Comparison of ENCODE assay signal across 24 cellular contexts in the genomic region with DNA sequence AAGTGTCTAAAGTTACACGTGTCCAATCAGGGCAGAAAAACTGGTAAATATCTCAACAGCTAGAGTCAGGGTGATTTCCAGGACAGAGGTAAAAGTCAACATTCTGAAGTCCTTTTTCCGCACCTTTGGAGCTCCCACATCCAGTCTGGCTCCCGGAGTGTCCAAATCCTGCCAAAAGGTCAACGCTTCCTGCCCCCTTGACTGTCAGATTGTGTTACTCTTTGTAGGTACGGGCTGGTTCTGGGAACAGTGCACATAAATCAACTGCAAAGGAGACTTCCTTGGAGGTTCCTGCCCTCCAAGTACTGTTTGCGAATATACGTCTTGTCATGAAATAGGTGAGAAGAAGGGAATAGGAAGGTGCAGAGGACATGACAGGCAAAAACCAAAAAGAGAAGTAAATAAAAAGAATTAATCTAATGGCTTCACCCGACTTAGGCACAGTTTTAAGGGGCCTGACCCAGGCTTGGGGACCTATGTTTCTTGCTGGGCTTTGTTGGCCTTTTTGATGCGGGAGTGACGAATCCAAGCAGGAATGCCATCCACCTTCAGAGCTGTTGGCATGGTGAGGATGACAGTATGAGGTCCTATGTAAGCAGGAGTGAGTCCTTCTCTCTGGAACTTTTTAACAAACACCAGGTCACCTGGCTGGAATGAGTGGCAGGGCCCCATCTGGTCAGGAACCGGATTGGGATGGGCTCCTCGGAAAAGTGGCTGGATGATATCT.
A peak's percentile ranks its signal among the peaks of the same experiment; 100 is the strongest.
DNase-seq lines count a peak whose midpoint lies in the region; FAIRE-seq and TF ChIP-seq lines count a peak whose summit lies in the region.
"Had no signal": no experiment of that assay in that cellular context is flagged by ENCODE, and none has a peak within 500 bp of the region (broad histone marks: within the 10 kb centered on the region; RNA-seq: fewer than 3 reads in every experiment).

No MANE protein-coding gene starts in this region.

- H3K36me3 Mint-ChIP-seq in H9 (ENCODE audit: insufficient read depth in 1 of 3, low read depth in 3 of 3) (no peaks in the 10 kb centered on the region), nephron progenitor cell (ENCODE audit: low read depth) (peaks cover 25% of the 10 kb centered on the region)

- H4K20me1 ChIP-seq in H9 (ENCODE audit: control insufficient read depth, insufficient read depth, insufficient read length) = no peaks in the 10 kb centered on the region
- H4K20me1 ChIP-seq in H1 (replicated peaks in 1 of 2; ENCODE audit: control insufficient read depth in 1 of 2, insufficient read depth in 2 of 2, low read length in 2 of 2) = peaks cover 12 to 13% of the 10 kb centered on the region in 2 experiments
- H4K20me1 ChIP-seq: BLaER1 treated with 17β-estradiol and CSF1 and Interleukin-3, amounts not matched to agents 10 nM and 100 nM had no signal

- no peak overlapping the region for H3K27ac Mint-ChIP-seq in H9
- H3K27ac Mint-ChIP-seq in nephron progenitor cell = peak overlapping the region; percentile 72
- H3K27ac Mint-ChIP-seq: CD4-positive, alpha-beta T cell had no signal

- no peak for TF ChIP-seq RAD21 in H1 (IDR thresholded peaks at IDR 0.05 in 1 of 2, conservative IDR thresholded peaks at IDR 0.05 in 1 of 2; ENCODE audit: low read depth in 2 of 2, low read length in 2 of 2)

- FAIRE-seq in H1 (lab: Jason Lieb, UNC) = no peak
- FAIRE-seq: A549, GM12878, GM19239, H54 had no signal

- H2BK12ac ChIP-seq in H9 (ENCODE audit: insufficient read length, low read depth, low read length) (no peak overlapping the region), H1 (ENCODE audit: low read depth, low read length) (no peak overlapping the region; the same call in 1 of the 2 replicates), neuronal stem cell (ENCODE audit: low read length) (no peak overlapping the region)

- H4K8ac ChIP-seq in H9 (replicated peaks; ENCODE audit: insufficient read length, low read depth, low read length) = no peak overlapping the region
- H4K8ac ChIP-seq in H1 (ENCODE audit: extremely low read depth, insufficient read depth, low read length) = no peak overlapping the region
- H4K8ac ChIP-seq in neuronal stem cell (ENCODE audit: low read depth, low read length) = no peak overlapping the region

- CTCF ChIA-PET in H1 (lab: Charles Lee; ENCODE audit: partially characterized antibody) = interaction anchor here (0.7 to 3.8 kb wide), 10 partner anchors 9 to 248 kb away, joined by 3 to 24 read pairs (median 3); no protein-coding TSS in a partner anchor

- H3K79me1 ChIP-seq in H9 (ENCODE audit: insufficient read depth, low read depth, low read length, poor library complexity, severe bottlenecking) (no peaks in the 10 kb centered on the region), H1 (ENCODE audit: low read depth, low read length) (no peaks in the 10 kb centered on the region), neuronal stem cell (ENCODE audit: low read depth, low read length) (no peaks in the 10 kb centered on the region)

- peaks cover 94% of the 10 kb centered on the region for H3K27me3 ChIP-seq in H9 (ENCODE audit: insufficient read depth, low read length)
- H3K27me3 ChIP-seq in H1 (replicated peaks in 1 of 4; ENCODE audit: control insufficient read depth in 3 of 4, extremely low read depth in 1 of 4, insufficient read depth in 3 of 4, low read length in 3 of 4) = peaks cover 82 to 100% (median 98%) of the 10 kb centered on the region in 4 experiments
- peaks cover 100% of the 10 kb centered on the region for H3K27me3 ChIP-seq in iPS-15b (ENCODE audit: control insufficient read depth, insufficient read depth, low read length)
- H3K27me3 ChIP-seq in neuronal stem cell (ENCODE audit: control insufficient read depth in 3 of 3, insufficient read depth in 3 of 3, low read depth in 1 of 3, low read length in 3 of 3) = peaks cover 53 to 100% (median 99%) of the 10 kb centered on the region in 3 experiments

- no peak overlapping the region; a peak in 1 of 5 replicates for H3K4me3 Mint-ChIP-seq in H9
- peak overlapping the region; percentile 30 for H3K4me3 Mint-ChIP-seq in nephron progenitor cell
- H3K4me3 Mint-ChIP-seq: CD4-positive, alpha-beta T cell; CD8-positive, alpha-beta memory T cell had no signal

- H3K56ac ChIP-seq in H9 (ENCODE audit: insufficient read length, low read depth, low read length) (no peak overlapping the region), H1 (replicated peaks; ENCODE audit: insufficient read length, low read depth, low read length) (no peak overlapping the region)

- no peak overlapping the region for H2BK20ac ChIP-seq in H9 (ENCODE audit: low read depth, low read length, poor library complexity, severe bottlenecking)
- H2BK20ac ChIP-seq in H1 (ENCODE audit: low read length) = no peak overlapping the region

- WGBS in H9 (ENCODE audit: extremely low coverage, insufficient read length, low lambda C conversion rate) = no CpG with 5 or more reads among the region's 12 CpGs
- 18% methylated on average over 12 of the region's 12 CpGs; no CpG with 5 or more reads in 1 of the 2 experiments for WGBS in H1 (ENCODE audit: extremely low coverage in 1 of 2, insufficient coverage in 1 of 2, insufficient read length in 1 of 2, insufficient replicate concordance in 2 of 2, low coverage in 1 of 2, low lambda C conversion rate in 2 of 2, missing lambda C conversion rate in 1 of 2), 2 experiments
- WGBS in neuronal stem cell (ENCODE audit: extremely low coverage in 2 of 2, insufficient read length in 2 of 2, insufficient replicate concordance in 1 of 2), 2 donors = no CpG with 5 or more reads among the region's 12 CpGs

- H3K36me3 ChIP-seq in H1 (ENCODE audit: control insufficient read depth in 2 of 4, insufficient read depth in 4 of 4, low read length in 3 of 4) (no peaks in the 10 kb centered on the region), iPS-15b (ENCODE audit: control insufficient read depth, insufficient read depth, low read length) (no peaks in the 10 kb centered on the region), neuronal stem cell (replicated peaks in 1 of 2; ENCODE audit: control insufficient read depth in 2 of 2, insufficient read depth in 2 of 2, low read length in 2 of 2) (no peaks in the 10 kb centered on the region)
- H3K36me3 ChIP-seq: BE2C; BLaER1 treated with 17β-estradiol and CSF1 and Interleukin-3, amounts not matched to agents 10 nM and 100 nM had no signal

- H3K14ac ChIP-seq in H9 (ENCODE audit: insufficient read depth, low read length) (no peak overlapping the region), H1 (ENCODE audit: insufficient read length) (no peak overlapping the region), neuronal stem cell (ENCODE audit: low read length) (no peak overlapping the region)

- H3K4ac ChIP-seq in H9 (ENCODE audit: low read depth, low read length) = no peak overlapping the region
- H3K4ac ChIP-seq in H1 (replicated peaks; ENCODE audit: insufficient read length, low read depth, low read length) = no peak overlapping the region
- H3K4ac ChIP-seq in neuronal stem cell (ENCODE audit: low read length) = no peak overlapping the region

- no peak overlapping the region for H3T11ph ChIP-seq in H9 (ENCODE audit: low read length)

- H3K79me2 ChIP-seq in H9 (ENCODE audit: insufficient read depth, low read length) = no peaks in the 10 kb centered on the region
- no peaks in the 10 kb centered on the region for H3K79me2 ChIP-seq in H1 (ENCODE audit: control insufficient read depth in 1 of 2, insufficient read depth in 2 of 2, low read length in 2 of 2)

- H2BK5ac ChIP-seq in H9 (ENCODE audit: insufficient read length, low read length) (no peak overlapping the region), H1 (ENCODE audit: low read depth, low read length) (no peak overlapping the region), neuronal stem cell (ENCODE audit: low read length) (no peak overlapping the region)

- H2AFZ ChIP-seq in H9 (ENCODE audit: low read length) (no peak overlapping the region), H1 (ENCODE audit: low read length) (no peak overlapping the region), neuronal stem cell (ENCODE audit: low read length) (no peak overlapping the region)
- H2AFZ ChIP-seq: GM23248 had no signal

- H2BK120ac ChIP-seq in H9 (ENCODE audit: low read depth, low read length, poor library complexity, severe bottlenecking) (no peak overlapping the region), H1 (replicated peaks; ENCODE audit: low read depth, low read length) (no peak overlapping the region), neuronal stem cell (ENCODE audit: low read depth, low read length) (no peak overlapping the region)

- H3K27me3 Mint-ChIP-seq in H9 (ENCODE audit: low read depth) = peaks cover 100% of the 10 kb centered on the region
- H3K27me3 Mint-ChIP-seq in nephron progenitor cell (ENCODE audit: low read depth, poor library complexity) = peaks cover 54% of the 10 kb centered on the region

- no peak for TF ChIP-seq POLR2A in H1 (IDR thresholded peaks at IDR 0.05; ENCODE audit: control extremely low read depth in 1 of 2, low read depth in 2 of 2, low read length in 2 of 2)

- H4K91ac ChIP-seq in H9 (ENCODE audit: insufficient read length, low read depth, low read length) (no peak overlapping the region), H1 (replicated peaks; ENCODE audit: insufficient read length, low read length) (no peak overlapping the region), neuronal stem cell (ENCODE audit: low read depth, low read length, poor library complexity) (no peak overlapping the region)

- H3K18ac ChIP-seq in H9 (ENCODE audit: insufficient read length, low read depth, low read length) (no peak overlapping the region), H1 (ENCODE audit: extremely low read depth, low read length) (no peak overlapping the region), neuronal stem cell (ENCODE audit: low read length) (no peak overlapping the region)

- H2BK15ac ChIP-seq in H9 (ENCODE audit: low read depth, low read length) (no peak overlapping the region), H1 (ENCODE audit: low read length) (no peak overlapping the region), neuronal stem cell (ENCODE audit: low read length) (no peak overlapping the region)

- H3K4me2 ChIP-seq in H9 (ENCODE audit: insufficient read depth, insufficient read length, low read length) (no peak overlapping the region), H1 (ENCODE audit: insufficient read depth in 1 of 2, low read depth in 2 of 2, low read length in 2 of 2) (no peak overlapping the region; a peak in 1 of 4 replicates), neuronal stem cell (ENCODE audit: insufficient read depth, low read length, poor library complexity, severe bottlenecking) (no peak overlapping the region)
- H3K4me2 ChIP-seq: A549; BLaER1 treated with 17β-estradiol and CSF1 and Interleukin-3, amounts not matched to agents 10 nM and 100 nM had no signal

- H3K23me2 ChIP-seq in H9 (ENCODE audit: insufficient read length, low read depth, low read length, poor library complexity, severe bottlenecking) = peaks cover 5% of the 10 kb centered on the region
- H3K23me2 ChIP-seq in H1 (ENCODE audit: low read depth, low read length) = peaks cover 2% of the 10 kb centered on the region

- H3K4me1 ChIP-seq in H9 (ENCODE audit: insufficient read depth, low read length) (no peaks in the 10 kb centered on the region; the same call in 1 of the 2 replicates), H1 (replicated peaks in 1 of 4; ENCODE audit: control insufficient read depth in 3 of 4, insufficient read depth in 4 of 4, low read length in 3 of 4) (peaks cover 10 to 46% (median 32%) of the 10 kb centered on the region in 4 experiments), iPS-15b (ENCODE audit: control insufficient read depth, insufficient read depth, low read length) (peaks cover 6% of the 10 kb centered on the region), neuronal stem cell (ENCODE audit: control insufficient read depth in 2 of 2, insufficient read depth in 1 of 2, low read depth in 1 of 2, low read length in 2 of 2) (no peaks in the 10 kb centered on the region)
- H3K4me1 ChIP-seq: A549, BE2C had no signal

- TF ChIP-seq EP300 in H1 (IDR thresholded peaks at IDR 0.05; ENCODE audit: borderline replicate concordance in 1 of 2, low read depth in 2 of 2, low read length in 2 of 2) = no peak

- H3K9me3 Mint-ChIP-seq in H9 = peaks cover 0 to 16% of the 10 kb centered on the region in 2 experiments; a peak in 3 of 5 replicates
- H3K9me3 Mint-ChIP-seq in nephron progenitor cell = peaks cover 4% of the 10 kb centered on the region

- POLR2A ChIA-PET in H1 (lab: Charles Lee; ENCODE audit: partially characterized antibody) = interaction anchor here (0.7 kb wide), 1 partner anchor 9 kb away, joined by 3 read pairs; no protein-coding TSS in a partner anchor

- H3K9ac ChIP-seq in H9 (ENCODE audit: extremely low read depth, insufficient read length, low read length) (no peak overlapping the region), H1 (replicated peaks in 1 of 4; ENCODE audit: extremely low read depth in 1 of 4, low read depth in 3 of 4, low read length in 3 of 4) (no peak overlapping the region), iPS-15b (ENCODE audit: low read depth, low read length) (no peak overlapping the region), neuronal stem cell (ENCODE audit: low read depth, low read length, poor library complexity) (no peak overlapping the region)
- H3K9ac ChIP-seq: BLaER1 treated with 17β-estradiol and CSF1 and Interleukin-3, amounts not matched to agents 10 nM and 100 nM; GM23248 had no signal

- TF ChIP-seq CTCF in H9 (conservative IDR thresholded peaks at IDR 0.05) (no peak), H1 (IDR thresholded peaks at IDR 0.05; ENCODE audit: control extremely low read depth in 1 of 3, insufficient read depth in 1 of 3, low read depth in 1 of 3, low read length in 3 of 3) (no peak), nephron progenitor cell (IDR thresholded peaks at IDR 0.05) (no peak)

- no peak overlapping the region for H2AK5ac ChIP-seq in H9 (ENCODE audit: insufficient read length, low read length)
- no peak overlapping the region for H2AK5ac ChIP-seq in H1 (ENCODE audit: low read depth, low read length)
- no peak overlapping the region for H2AK5ac ChIP-seq in neuronal stem cell (ENCODE audit: low read depth, low read length)

- peak; percentile 27 for DNase-seq in H9
- DNase-seq in H1 (ENCODE audit: low read depth in 1 of 2, low spot score in 2 of 2) = no peak
- no peak for DNase-seq in nephron progenitor cell
- DNase-seq in NCI-H1930 (lab: John Stamatoyannopoulos, UW) = no peak
- DNase-seq in neuronal stem cell (ENCODE audit: low spot score) = no peak
- no peak for DNase-seq in activated T-cell treated with anti-CD3 and anti-CD28 coated beads, Interleukin-2, amount 50 U/mL, for 48 hours
- DNase-seq: 8988T; ACHN; AML-193; BE2C; CD4-positive, alpha-beta T cell; CD8-positive, alpha-beta memory T cell; DMS 273 treated with DMSO at 0.1 percent for 48 hours; DMS79; EL; GDM1; GM23248; HCEC 1CT had no signal

- no peak overlapping the region for H4K5ac ChIP-seq in H9 (ENCODE audit: insufficient read length, low read depth, low read length)
- no peak overlapping the region for H4K5ac ChIP-seq in H1 (ENCODE audit: insufficient read length, low read depth, low read length)

- H3K4me3 ChIP-seq in H1 (ENCODE audit: extremely low read depth in 1 of 4, insufficient read depth in 2 of 4, low read depth in 3 of 4, low read length in 4 of 4) (no peak overlapping the region), iPS-15b (ENCODE audit: low read depth, low read length) (peak overlapping the region; percentile 20), neuronal stem cell (ENCODE audit: low read length in 2 of 2) (no peak overlapping the region)
- H3K4me3 ChIP-seq: A549; BLaER1 treated with 17β-estradiol and CSF1 and Interleukin-3, amounts not matched to agents 10 nM and 100 nM; GM12878; GM23248 had no signal

- H3K23ac ChIP-seq in H9 (ENCODE audit: insufficient read length, low read depth, low read length) = no peak overlapping the region
- no peak overlapping the region for H3K23ac ChIP-seq in H1 (ENCODE audit: insufficient read length)
- no peak overlapping the region for H3K23ac ChIP-seq in neuronal stem cell (ENCODE audit: low read depth, low read length, poor library complexity)

- H3K27ac ChIP-seq in H9 (ENCODE audit: insufficient read length, low read depth, low read length) (no peak overlapping the region), H1 (ENCODE audit: low read depth, low read length) (no peak overlapping the region), neuronal stem cell (replicated peaks; ENCODE audit: low read length) (no peak overlapping the region)
- H3K27ac ChIP-seq: A549; BLaER1 treated with 17β-estradiol and CSF1 and Interleukin-3, amounts not matched to agents 10 nM and 100 nM; GM23248 had no signal

- H3K4me1 Mint-ChIP-seq in H9 (peaks cover 68 to 71% of the 10 kb centered on the region in 2 experiments), nephron progenitor cell (peaks cover 87% of the 10 kb centered on the region)

- H3K9me3 ChIP-seq in H9 (ENCODE audit: control insufficient read depth, low read depth, low read length) (no peaks in the 10 kb centered on the region), H1 (ENCODE audit: insufficient read depth in 2 of 2, low read depth in 1 of 2, low read length in 1 of 2) (no peaks in the 10 kb centered on the region), iPS-15b (ENCODE audit: control insufficient read depth, insufficient read depth, low read length) (no peaks in the 10 kb centered on the region), neuronal stem cell (replicated peaks in 1 of 2; ENCODE audit: control insufficient read depth in 2 of 2, insufficient read depth in 1 of 2, low read depth in 1 of 2, low read length in 2 of 2) (peaks cover 0 to 18% of the 10 kb centered on the region in 2 donors)
- H3K9me3 ChIP-seq: A549, BE2C had no signal
